Comparison of ENCODE assay signal across 8 cellular contexts in the genomic region with DNA sequence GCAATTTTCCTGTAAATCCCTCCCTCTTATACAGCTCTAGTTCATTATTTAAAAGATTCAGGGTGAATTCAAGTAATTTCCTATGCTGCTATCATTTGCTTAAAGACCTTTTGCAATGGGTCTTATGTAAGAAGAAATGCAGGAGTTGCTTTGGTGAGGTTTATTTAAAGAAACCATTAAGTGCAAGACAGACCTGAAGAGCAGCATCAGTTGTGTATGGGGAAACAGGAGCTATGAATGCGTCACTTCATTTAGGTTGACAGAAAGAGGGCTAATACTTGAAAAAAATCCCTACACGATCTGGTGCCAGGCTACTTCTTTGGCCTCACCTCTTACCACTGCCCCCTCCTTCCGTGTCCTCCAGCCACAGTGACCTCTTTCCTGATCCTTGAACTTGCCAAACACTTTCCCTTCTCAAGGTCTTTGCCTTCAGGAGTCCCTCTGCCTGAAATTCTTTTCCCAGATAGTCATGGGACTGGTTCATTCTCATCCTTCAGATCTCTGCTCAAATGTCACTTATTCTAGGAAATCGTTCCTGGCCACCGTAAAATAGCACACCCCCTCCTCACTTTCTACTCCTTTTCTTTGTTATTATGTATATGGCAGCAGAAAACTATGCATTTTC. TPM values are rescaled to one million over a fixed set of nuclear protein-coding genes. Genes with fewer than 3 reads are reported as not detected.
A peak's percentile ranks its signal among the peaks of the same experiment; 100 is the strongest.
DNase-seq lines count a peak whose midpoint lies in the region; ATAC-seq and TF ChIP-seq lines count a peak whose summit lies in the region.

No MANE protein-coding gene starts in this region.

- CTCF ChIA-PET in BJ (lab: Yijun Ruan, JAX): interaction anchor here (1.7 kb wide), 1 partner anchor 224 kb away, joined by 8 read pairs; no protein-coding TSS in a partner anchor

- peak overlapping the region; percentile 97 to 99 (median 98) for H3K27ac ChIP-seq in body of pancreas

- POLR2A ChIA-PET in BJ (lab: Charles Lee): interaction anchor here (0.6 kb wide), 1 partner anchor 146 kb away, joined by 3 read pairs; no protein-coding TSS in a partner anchor

- intact Hi-C loops in body of pancreas (cut with DNase I): no loop called here

- 34 to 38% methylated on average over 5 of the region's 5 CpGs for WGBS in body of pancreas, 2 donors

- H3K4me3 ChIP-seq in BJ (ENCODE audit: low read depth, low read length) (peak overlapping the region; percentile 87), body of pancreas (no peak overlapping the region), mucosa of stomach (ENCODE audit: low read length) (peak overlapping the region; percentile 69)
- H3K4me3 ChIP-seq in Jurkat, Clone E6-1 (ENCODE audit: low read length): peak overlapping the region; percentile 74

- H3K27me3 ChIP-seq in BJ (ENCODE audit: control insufficient read depth, insufficient read depth, low read length) (no peaks in the 10 kb centered on the region), body of pancreas (no peaks in the 10 kb centered on the region), mucosa of stomach (ENCODE audit: control insufficient read depth, insufficient read depth, low read length) (no peaks in the 10 kb centered on the region)

- DNase-seq in BJ (ENCODE audit: low read depth) (no peak), body of pancreas (no peak), COLO829 (ENCODE audit: low spot score) (no peak), NAMALWA (ENCODE audit: low spot score) (no peak), NCI-H187 treated with DMSO at 0.1 percent for 48 hours (lab: John Stamatoyannopoulos, UW) (no peak)
- no peak for DNase-seq in Jurkat, Clone E6-1 (ENCODE audit: low read depth, low spot score)
- DNase-seq in activated CD4-positive, alpha-beta T cell treated with anti-CD3 and anti-CD28 coated beads, Interleukin-2, amount 50 U/mL, for 4 hours: no peak

- peaks cover 32% of the 10 kb centered on the region for H3K4me1 ChIP-seq in body of pancreas
- H3K4me1 ChIP-seq in mucosa of stomach (ENCODE audit: control insufficient read depth, insufficient read depth, low read length): peaks cover 31% of the 10 kb centered on the region

- H3K9ac ChIP-seq in mucosa of stomach (ENCODE audit: low read length): peak overlapping the region; percentile 93

- no peak for TF ChIP-seq CTCF in BJ (IDR thresholded peaks at IDR 0.05; ENCODE audit: insufficient read depth, low read depth, low read length)
- no peak for TF ChIP-seq CTCF in body of pancreas (IDR thresholded peaks at IDR 0.05)

- H3K36me3 ChIP-seq in BJ (ENCODE audit: control insufficient read depth, insufficient read depth, low read length) (no peaks in the 10 kb centered on the region), body of pancreas (replicated peaks in 1 of 2; ENCODE audit: insufficient read depth in 1 of 2, low read depth in 2 of 2) (no peaks in the 10 kb centered on the region), mucosa of stomach (ENCODE audit: control insufficient read depth, insufficient read depth, low read length) (no peaks in the 10 kb centered on the region)

- TF ChIP-seq POLR2A in body of pancreas (IDR thresholded peaks at IDR 0.05): no peak

- ATAC-seq in body of pancreas: no peak

- no peaks in the 10 kb centered on the region for H3K9me3 ChIP-seq in body of pancreas
- H3K9me3 ChIP-seq in mucosa of stomach (ENCODE audit: control insufficient read depth, low read length): no peaks in the 10 kb centered on the region

RNA-seq across cellular contexts. Expression of gene JAK2, which starts 1.4 kb away (rescaled TPM):
- 2.0 and 3.8 TPM in 2 replicates for polyA plus RNA-seq in BJ (2011; rRNA removed)
- 3.4 and 3.5 TPM in 2 replicates for polyA minus RNA-seq in BJ (2011; rRNA and poly(A)+ RNA removed)
- polyA plus RNA-seq in Jurkat, Clone E6-1 (2012; ENCODE audit: insufficient read depth, insufficient read length): 4.6 TPM
- total RNA-seq in body of pancreas: 10 to 100 TPM in 1 of 2 donors, 1 to 10 TPM in 1; 6.6 to 11.7 TPM

Comparison
In these comparisons a context has a peak if more than half of its experiments do, and no peak if none do; other contexts are left out.
1. H3K4me3 ChIP-seq: peak in BJ (single experiment), Jurkat, Clone E6-1 (single experiment) and mucosa of stomach (single experiment); none in body of pancreas (0 of 2).